In the genomic region with DNA sequence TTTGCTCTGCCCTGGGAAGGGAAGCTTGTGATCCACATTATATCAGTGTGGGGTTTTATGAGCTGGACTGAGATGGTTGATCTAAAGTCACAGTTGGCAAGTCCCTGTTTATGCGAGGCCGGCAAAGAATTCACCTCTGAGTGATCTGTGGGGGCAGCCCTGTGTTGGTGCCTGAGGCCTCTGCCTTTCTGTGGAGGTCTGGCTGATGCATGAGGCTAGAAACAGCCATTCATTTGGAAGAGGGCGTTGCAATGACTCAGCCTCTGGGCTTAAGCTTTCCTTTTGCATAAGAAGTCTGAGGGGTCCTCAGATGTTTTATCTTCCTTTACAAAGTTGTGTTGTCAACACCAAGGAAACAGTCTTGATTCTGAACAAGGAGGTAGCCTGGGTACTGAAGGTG, we compare ENCODE assay signal across 27 cellular contexts.
DNase-seq lines count a peak whose midpoint lies in the region; ATAC-seq and TF ChIP-seq lines count a peak whose summit lies in the region.
"Had no signal": no experiment of that assay in that cellular context is flagged by ENCODE, and none has a peak within 500 bp of the region (broad histone marks: within the 10 kb centered on the region; RNA-seq: fewer than 3 reads in every experiment).

No MANE protein-coding gene starts in this region.

- H3K9me3 Mint-ChIP-seq in WTC11 (0 out of 2 replicates have a peak, but pooled peaks cover 3% of the 10 kb centered on the region), neural progenitor cell (peaks cover 45% of the 10 kb centered on the region)
- no peaks in the 10 kb centered on the region for H3K9me3 Mint-ChIP-seq in activated CD8-positive, alpha-beta memory T cell treated with anti-CD3 and anti-CD28 coated beads, Interleukin-2, amount 10 ng/mL, durations not matched to agents 7 days and 5 days (ENCODE audit: low read depth)

- H3K27ac Mint-ChIP-seq in WTC11 (0 out of 2 replicates have a peak overlapping the region, but pooled peaks have one; percentile 93), neural progenitor cell (no peak overlapping the region)
- H3K27ac Mint-ChIP-seq in activated CD8-positive, alpha-beta memory T cell treated with anti-CD3 and anti-CD28 coated beads, Interleukin-2, amount 10 ng/mL, durations not matched to agents 7 days and 5 days, result no peak overlapping the region

- no peak overlapping the region for H3K4ac ChIP-seq in mesendoderm (ENCODE audit: low read depth, low read length)

- H4K5ac ChIP-seq in mesendoderm (ENCODE audit: low read length), result no peak overlapping the region

- H3K9ac ChIP-seq in DND-41 (ENCODE audit: low read depth, low read length), result no peak overlapping the region
- H3K9ac ChIP-seq in HUES64 (ENCODE audit: low read depth, low read length), result no peak overlapping the region
- H3K9ac ChIP-seq in mesendoderm (ENCODE audit: low read length), result no peak overlapping the region
- H3K9ac ChIP-seq in neural progenitor cell, result no peak overlapping the region
- H3K9ac ChIP-seq: SK-N-SH had no signal

- H3K27ac ChIP-seq in DND-41 (ENCODE audit: low read length) (0 out of 2 replicates have a peak overlapping the region, but pooled peaks have one; percentile 16), HUES64 (ENCODE audit: low read depth, low read length) (peak overlapping the region; percentile 59; the same call in 1 of the 2 replicates), mesendoderm (ENCODE audit: low read depth, low read length) (no peak overlapping the region), neural progenitor cell (no peak overlapping the region)
- H3K27ac ChIP-seq: HL-60 had no signal

- no peak overlapping the region for H3K4me2 ChIP-seq in DND-41 (ENCODE audit: insufficient read depth, low read length)
- no peak overlapping the region for H3K4me2 ChIP-seq in mesendoderm (ENCODE audit: low read length)
- H3K4me2 ChIP-seq in neural progenitor cell, result no peak overlapping the region
- H3K4me2 ChIP-seq: SK-N-SH had no signal

- H2AFZ ChIP-seq in DND-41 (ENCODE audit: low read depth, low read length) (no peak overlapping the region), neural progenitor cell (replicated peaks) (no peak overlapping the region)

- POLR2A ChIA-PET in WTC11 (lab: Charles Lee), result interaction anchor here (0.6 kb wide), 1 partner anchor 193 kb away, joined by 6 read pairs; no protein-coding TSS in a partner anchor

- no peak overlapping the region for H2AK5ac ChIP-seq in mesendoderm (ENCODE audit: low read length)

- no peak overlapping the region for H3K18ac ChIP-seq in mesendoderm (ENCODE audit: low read length)

- no peak overlapping the region for H3K4me3 Mint-ChIP-seq in WTC11
- H3K4me3 Mint-ChIP-seq in neural progenitor cell, result no peak overlapping the region
- no peak overlapping the region for H3K4me3 Mint-ChIP-seq in activated CD8-positive, alpha-beta memory T cell treated with anti-CD3 and anti-CD28 coated beads, Interleukin-2, amount 10 ng/mL, durations not matched to agents 7 days and 5 days
- H3K4me3 Mint-ChIP-seq: CD4-positive, CD25-positive, alpha-beta regulatory T cell had no signal

- H3K4me3 ChIP-seq in DND-41 (ENCODE audit: low read depth in 1 of 2, low read length in 2 of 2), result no peak overlapping the region
- no peak overlapping the region for H3K4me3 ChIP-seq in HUES64 (ENCODE audit: low read length)
- H3K4me3 ChIP-seq in mesendoderm (ENCODE audit: low read length), result no peak overlapping the region
- H3K4me3 ChIP-seq in neural progenitor cell, result no peak overlapping the region
- H3K4me3 ChIP-seq: K562 had no signal

- H4K8ac ChIP-seq in mesendoderm (ENCODE audit: low read depth, low read length), result no peak overlapping the region

- no peaks in the 10 kb centered on the region for H3K79me2 ChIP-seq in DND-41 (ENCODE audit: insufficient read depth, low read length)
- no peaks in the 10 kb centered on the region for H3K79me2 ChIP-seq in mesendoderm (ENCODE audit: control insufficient read depth, insufficient read depth, low read length)
- H3K79me2 ChIP-seq in neural progenitor cell (ENCODE audit: low read depth), result no peaks in the 10 kb centered on the region

- DNase-seq in DND-41 (no peak), WTC11 (ENCODE audit: low spot score) (no peak), mesendoderm (peak; percentile 53), neural progenitor cell (ENCODE audit: low spot score) (no peak), mesenteric fat pad (ENCODE audit: low spot score) (no peak)
- DNase-seq in activated CD8-positive, alpha-beta memory T cell treated with anti-CD3 and anti-CD28 coated beads, Interleukin-2, amount 10 ng/mL, durations not matched to agents 7 days and 5 days, result no peak
- DNase-seq: 8988T; ACHN; CD4-positive, CD25-positive, alpha-beta regulatory T cell; DMS53; EL; GF-D8; NCI-H1105 treated with DMSO at 0.1 percent for 48 hours; NCI-H146; NCI-H1930; NCI-H2107; NCI-H446; NCI-H524 treated with DMSO at 0.1 percent for 48 hours; NCI-H774; PC-3; SK-N-SH; SW 1271 had no signal

- no peak for TF ChIP-seq CTCF in DND-41 (IDR thresholded peaks at IDR 0.05; ENCODE audit: borderline replicate concordance, extremely low read depth, low read length, poor library complexity, severe bottlenecking)
- TF ChIP-seq CTCF in WTC11 (IDR thresholded peaks at IDR 0.05), result no peak
- no peak for TF ChIP-seq CTCF in neural progenitor cell (IDR thresholded peaks at IDR 0.05)

- 41% methylated on average over 3 of the region's 3 CpGs for WGBS in HUES64
- WGBS in mesendoderm (ENCODE audit: extremely low coverage, insufficient coverage, low lambda C conversion rate), result no CpG with 5 or more reads among the region's 3 CpGs

- H3K9me3 ChIP-seq in DND-41 (ENCODE audit: insufficient read depth, low read length, severe bottlenecking), result no peaks in the 10 kb centered on the region
- no peaks in the 10 kb centered on the region for H3K9me3 ChIP-seq in HUES64 (ENCODE audit: insufficient read depth, low read depth, low read length)
- no peaks in the 10 kb centered on the region for H3K9me3 ChIP-seq in neural progenitor cell (ENCODE audit: low read depth)
- H3K9me3 ChIP-seq: SK-N-SH had no signal

- H3K79me1 ChIP-seq in mesendoderm (ENCODE audit: low read length), result no peaks in the 10 kb centered on the region

- H3K4me1 ChIP-seq in DND-41 (ENCODE audit: insufficient read depth, low read length) (no peaks in the 10 kb centered on the region), HUES64 (ENCODE audit: insufficient read depth, low read length) (peaks cover 11% of the 10 kb centered on the region), mesendoderm (ENCODE audit: control insufficient read depth, low read depth, low read length) (peaks cover 1% of the 10 kb centered on the region), neural progenitor cell (no peaks in the 10 kb centered on the region)

- CTCF ChIA-PET in WTC11 (lab: Charles Lee), result no interaction called here
- CTCF ChIA-PET in activated CD8-positive, alpha-beta memory T cell treated with anti-CD3 and anti-CD28 coated beads, Interleukin-2, amount 10 ng/mL, durations not matched to agents 7 days and 5 days (lab: Charles Lee), result interaction anchor here (0.8 kb wide), 1 partner anchor 80 kb away, joined by 3 read pairs; no protein-coding TSS in a partner anchor

- H3K36me3 Mint-ChIP-seq in WTC11 (peaks cover 11% of the 10 kb centered on the region; the same call in 1 of the 2 replicates), neural progenitor cell (peaks cover 11% of the 10 kb centered on the region)
- H3K36me3 Mint-ChIP-seq in activated CD8-positive, alpha-beta memory T cell treated with anti-CD3 and anti-CD28 coated beads, Interleukin-2, amount 10 ng/mL, durations not matched to agents 7 days and 5 days, result peaks cover 5% of the 10 kb centered on the region

- H3K36me3 ChIP-seq in DND-41 (ENCODE audit: insufficient read depth, low read length) (0 out of 2 replicates have a peak, but pooled peaks cover 4% of the 10 kb centered on the region), HUES64 (ENCODE audit: insufficient read depth, low read length) (no peaks in the 10 kb centered on the region), mesendoderm (ENCODE audit: control insufficient read depth, insufficient read depth, low read length) (no peaks in the 10 kb centered on the region), neural progenitor cell (no peaks in the 10 kb centered on the region)

- H2BK120ac ChIP-seq in mesendoderm (ENCODE audit: low read depth, low read length), result no peak overlapping the region

- no peaks in the 10 kb centered on the region for H3F3A ChIP-seq in neural progenitor cell (ENCODE audit: low read depth)

- no peak overlapping the region for H2BK5ac ChIP-seq in mesendoderm (ENCODE audit: low read length)

- H3K27me3 ChIP-seq in DND-41 (ENCODE audit: insufficient read depth, low read length, poor library complexity) (no peaks in the 10 kb centered on the region), HUES64 (ENCODE audit: insufficient read depth, low read length) (no peaks in the 10 kb centered on the region), mesendoderm (ENCODE audit: insufficient read depth, low read length, poor library complexity) (no peaks in the 10 kb centered on the region), neural progenitor cell (no peaks in the 10 kb centered on the region)

- no peaks in the 10 kb centered on the region for H4K20me1 ChIP-seq in DND-41 (ENCODE audit: insufficient read depth, low read length)
- H4K20me1 ChIP-seq in neural progenitor cell (ENCODE audit: low read depth), result no peaks in the 10 kb centered on the region

- H3K56ac ChIP-seq in mesendoderm (ENCODE audit: low read length), result no peak overlapping the region

- H3K27me3 Mint-ChIP-seq in WTC11 (ENCODE audit: low read depth) (no peaks in the 10 kb centered on the region), neural progenitor cell (ENCODE audit: insufficient read depth, low read depth) (peaks cover 3% of the 10 kb centered on the region)
- no peaks in the 10 kb centered on the region for H3K27me3 Mint-ChIP-seq in activated CD8-positive, alpha-beta memory T cell treated with anti-CD3 and anti-CD28 coated beads, Interleukin-2, amount 10 ng/mL, durations not matched to agents 7 days and 5 days

- H3K4me1 Mint-ChIP-seq in WTC11 (peaks cover 11% of the 10 kb centered on the region), neural progenitor cell (no peaks in the 10 kb centered on the region)
- H3K4me1 Mint-ChIP-seq in activated CD8-positive, alpha-beta memory T cell treated with anti-CD3 and anti-CD28 coated beads, Interleukin-2, amount 10 ng/mL, durations not matched to agents 7 days and 5 days, result no peaks in the 10 kb centered on the region

- no peak for ATAC-seq in DND-41 (ENCODE audit: insufficient read depth, low read depth)
- peak; percentile 58 for ATAC-seq in WTC11
- no peak for ATAC-seq in activated CD8-positive, alpha-beta memory T cell treated with anti-CD3 and anti-CD28 coated beads, Interleukin-2, amount 10 ng/mL, durations not matched to agents 7 days and 5 days
- ATAC-seq in GM18870 (IDR thresholded peaks at IDR 0.05; ENCODE audit: unreplicated experiment), result no peak
- ATAC-seq: HepG2, K562, PC-3 had no signal

- no peak overlapping the region for H2BK15ac ChIP-seq in mesendoderm (replicated peaks; ENCODE audit: low read depth)

- no peak overlapping the region for H3K23ac ChIP-seq in mesendoderm (ENCODE audit: low read length)

Comparison
In these comparisons a context has a peak if more than half of its experiments do, and no peak if none do; other contexts are left out.
1. H3K27ac ChIP-seq: peak in DND-41 (single experiment) and HUES64 (single experiment); none in mesendoderm (single experiment) and neural progenitor cell (single experiment).